9 cellular contexts compared by ENCODE assay signal in genomic region chr17:7852262-7852670, GRCh38. TPM values are rescaled to one million over a fixed set of nuclear protein-coding genes. Genes with fewer than 3 reads are reported as not detected.
DNase-seq lines count a peak whose midpoint lies in the region; ATAC-seq and TF ChIP-seq lines count a peak whose summit lies in the region.
"Had no signal": no experiment of that assay in that cellular context is flagged by ENCODE, and none has a peak within 500 bp of the region (broad histone marks: within the 10 kb centered on the region; RNA-seq: fewer than 3 reads in every experiment).

No MANE protein-coding gene starts in this region.

- H3K9me3 ChIP-seq in heart left ventricle (no peaks in the 10 kb centered on the region), right atrium auricular region (no peaks in the 10 kb centered on the region), iPS-15b (ENCODE audit: control insufficient read depth, insufficient read depth, low read length) (no peaks in the 10 kb centered on the region), stomach (no peaks in the 10 kb centered on the region)
- H3K9me3 ChIP-seq: prostate gland had no signal

- no peak overlapping the region for H3K4me3 Mint-ChIP-seq in activated CD4-positive, alpha-beta T cell treated with anti-CD3 and anti-CD28 coated beads, Interleukin-2, amount 10 ng/mL, durations not matched to agents 7 days and 5 days

- H3K27ac Mint-ChIP-seq in activated CD4-positive, alpha-beta T cell treated with anti-CD3 and anti-CD28 coated beads, Interleukin-2, amount 10 ng/mL, durations not matched to agents 7 days and 5 days, result peak overlapping the region; percentile 83

- peaks cover 22% of the 10 kb centered on the region for H3K4me1 Mint-ChIP-seq in activated CD4-positive, alpha-beta T cell treated with anti-CD3 and anti-CD28 coated beads, Interleukin-2, amount 10 ng/mL, durations not matched to agents 7 days and 5 days

- no peak for TF ChIP-seq CTCF in heart left ventricle (IDR thresholded peaks at IDR 0.05)
- TF ChIP-seq CTCF in right atrium auricular region (IDR thresholded peaks at IDR 0.05), result no peak
- no peak for TF ChIP-seq CTCF in stomach (IDR thresholded peaks at IDR 0.05)

- H3K4me1 ChIP-seq in heart left ventricle (peaks cover 0 to 43% (median 26%) of the 10 kb centered on the region in 12 donors), right atrium auricular region (peaks cover 0 to 36% of the 10 kb centered on the region in 2 donors), iPS-15b (ENCODE audit: control insufficient read depth, insufficient read depth, low read length) (peaks cover 4% of the 10 kb centered on the region), stomach (peaks cover 29 to 57% (median 41%) of the 10 kb centered on the region in 4 donors)

- CTCF ChIA-PET in activated CD4-positive, alpha-beta T cell treated with anti-CD3 and anti-CD28 coated beads, Interleukin-2, amount 10 ng/mL, durations not matched to agents 7 days and 5 days (lab: Charles Lee), result no interaction called here

- POLR2A ChIA-PET in activated CD4-positive, alpha-beta T cell treated with anti-CD3 and anti-CD28 coated beads, Interleukin-2, amount 10 ng/mL, durations not matched to agents 7 days and 5 days (lab: Charles Lee), result no interaction called here

- peak in 1 of 5 donors; percentile 31 for DNase-seq in heart left ventricle
- DNase-seq in right atrium auricular region (ENCODE audit: low spot score), result no peak
- no peak for DNase-seq in activated CD4-positive, alpha-beta T cell treated with anti-CD3 and anti-CD28 coated beads, Interleukin-2, amount 10 ng/mL, durations not matched to agents 7 days and 5 days
- DNase-seq in stomach, result no peak
- no peak for DNase-seq in NCI-H1930 (lab: John Stamatoyannopoulos, UW)
- no peak for DNase-seq in RKO (ENCODE audit: low spot score)

- no peak overlapping the region for H3K9ac ChIP-seq in iPS-15b (ENCODE audit: low read depth, low read length)

- no peaks in the 10 kb centered on the region for H3K9me3 Mint-ChIP-seq in activated CD4-positive, alpha-beta T cell treated with anti-CD3 and anti-CD28 coated beads, Interleukin-2, amount 10 ng/mL, durations not matched to agents 7 days and 5 days

- peaks cover 3 to 67% (median 59%) of the 10 kb centered on the region in 9 donors for H3K36me3 ChIP-seq in heart left ventricle
- H3K36me3 ChIP-seq in right atrium auricular region, result peaks cover 61% of the 10 kb centered on the region
- H3K36me3 ChIP-seq in iPS-15b (ENCODE audit: control insufficient read depth, insufficient read depth, low read length), result peaks cover 9% of the 10 kb centered on the region
- H3K36me3 ChIP-seq in stomach, result peaks cover 62 to 84% (median 71%) of the 10 kb centered on the region in 4 donors

- ATAC-seq in heart left ventricle (no peak), GM19035 (IDR thresholded peaks at IDR 0.05; ENCODE audit: unreplicated experiment) (no peak)

- H3K27ac ChIP-seq in heart left ventricle (peak overlapping the region in 8 of 12 donors; percentile 17 to 91 (median 37)), right atrium auricular region (peak overlapping the region in 1 of 2 donors; percentile 57), stomach (peak overlapping the region in 3 of 5 donors; percentile 34 to 49 (median 42))

- peak overlapping the region in 2 of 12 donors; percentile 16 to 19 for H3K4me3 ChIP-seq in heart left ventricle
- peak overlapping the region in 1 of 2 donors; percentile 6 for H3K4me3 ChIP-seq in right atrium auricular region
- H3K4me3 ChIP-seq in iPS-15b (ENCODE audit: low read depth, low read length), result peak overlapping the region; percentile 30
- H3K4me3 ChIP-seq in stomach, result peak overlapping the region in 1 of 4 donors; percentile 26
- H3K4me3 ChIP-seq: prostate gland had no signal

- H3K27me3 Mint-ChIP-seq in activated CD4-positive, alpha-beta T cell treated with anti-CD3 and anti-CD28 coated beads, Interleukin-2, amount 10 ng/mL, durations not matched to agents 7 days and 5 days, result no peaks in the 10 kb centered on the region

- 51 to 64% (median 57%) methylated on average over 10 to 20 of the region's 20 CpGs for WGBS in heart left ventricle, 4 donors
- 50 to 67% (median 55%) methylated on average over 13 to 20 of the region's 20 CpGs for WGBS in stomach, 5 donors

- H3K27me3 ChIP-seq in heart left ventricle, result no peaks in the 10 kb centered on the region
- no peaks in the 10 kb centered on the region for H3K27me3 ChIP-seq in right atrium auricular region
- peaks cover 52% of the 10 kb centered on the region for H3K27me3 ChIP-seq in iPS-15b (ENCODE audit: control insufficient read depth, insufficient read depth, low read length)
- H3K27me3 ChIP-seq in stomach, result no peaks in the 10 kb centered on the region

- TF ChIP-seq EP300 in stomach (IDR thresholded peaks at IDR 0.05), result no peak

- no peak for TF ChIP-seq POLR2A in heart left ventricle (IDR thresholded peaks at IDR 0.05)
- TF ChIP-seq POLR2A in stomach (IDR thresholded peaks at IDR 0.05), result no peak

- peaks cover 6% of the 10 kb centered on the region for H3K36me3 Mint-ChIP-seq in activated CD4-positive, alpha-beta T cell treated with anti-CD3 and anti-CD28 coated beads, Interleukin-2, amount 10 ng/mL, durations not matched to agents 7 days and 5 days (ENCODE audit: low read depth)

- intact Hi-C loops in heart left ventricle (cut with DNase I) (loop anchor here (1.0 to 10.0 kb wide), 6 partner anchors 18 to 303 kb away; partner anchors contain the start of genes KDM6B (in 1 of the 10) and PER1 (in 1 of the 10)), stomach (cut with DNase I; ENCODE audit: low total_unique reads) (loop anchor here (10.0 kb wide), 1 partner anchor 107 kb away; no protein-coding TSS in a partner anchor)

RNA-seq across cellular contexts. Expression of gene TMEM88, which starts 2.6 kb away (rescaled TPM):
- total RNA-seq in heart left ventricle, result 100 to 1,000 TPM in 1 of 9 donors, 10 to 100 TPM in 8; 16.7 to 130 (median 27.0) TPM
- 100 to 1,000 TPM in 1 of 2 donors, 10 to 100 TPM in 1; 97.7 to 112 TPM for polyA plus RNA-seq in heart left ventricle
- 10 to 100 TPM; 42.5 to 53.2 TPM for total RNA-seq in right atrium auricular region
- total RNA-seq in activated CD4-positive, alpha-beta T cell treated with anti-CD3 and anti-CD28 coated beads, Interleukin-2, amount 10 ng/mL, durations not matched to agents 7 days and 5 days, result under 1 TPM; 0.55 to 0.87 TPM
- total RNA-seq in stomach, result 1 to 10 TPM in 3 of 5 donors, not detected in 2; 1.8 to 3.8 (median 3.5) TPM
- 10 to 100 TPM; 17.0 to 36.0 (median 17.4) TPM for polyA plus RNA-seq in stomach

RNA-seq across cellular contexts. Expression of gene NAA38, which starts 5.1 kb away (rescaled TPM):
- total RNA-seq in heart left ventricle (100 to 1,000 TPM in 1 of 9 donors, 10 to 100 TPM in 8; 60.9 to 141 (median 72.4) TPM), right atrium auricular region (10 to 100 TPM; 77.1 to 85.0 TPM), stomach (100 to 1,000 TPM in 2 of 5 donors, 10 to 100 TPM in 3; 42.0 to 281 (median 94.5) TPM)
- polyA plus RNA-seq in heart left ventricle (100 to 1,000 TPM in 1 of 2 donors, 10 to 100 TPM in 1; 75.2 to 179 TPM), stomach (100 to 1,000 TPM; 131 to 153 (median 151) TPM)
- total RNA-seq in activated CD4-positive, alpha-beta T cell treated with anti-CD3 and anti-CD28 coated beads, Interleukin-2, amount 10 ng/mL, durations not matched to agents 7 days and 5 days, result 10 to 100 TPM; 84.2 to 93.0 TPM

RNA-seq across cellular contexts. Expression of gene CYB5D1, which starts 5.5 kb away (rescaled TPM):
- total RNA-seq in heart left ventricle, result 10 to 100 TPM in 8 of 9 donors, 1 to 10 TPM in 1; 9.3 to 20.4 (median 16.6) TPM
- 10 to 100 TPM; 11.7 to 15.5 TPM for polyA plus RNA-seq in heart left ventricle
- total RNA-seq in right atrium auricular region, result 1 to 10 TPM; 5.1 to 6.8 TPM
- total RNA-seq in activated CD4-positive, alpha-beta T cell treated with anti-CD3 and anti-CD28 coated beads, Interleukin-2, amount 10 ng/mL, durations not matched to agents 7 days and 5 days, result 1 to 10 TPM; 8.2 to 9.0 TPM
- 10 to 100 TPM in 1 of 5 donors, 1 to 10 TPM in 3, not detected in 1; 1.8 to 12.0 (median 3.3) TPM for total RNA-seq in stomach
- polyA plus RNA-seq in stomach, result 1 to 10 TPM; 4.9 to 9.0 (median 5.3) TPM

RNA-seq across cellular contexts. Expression of gene KDM6B, which starts 18.2 kb away (rescaled TPM):
- total RNA-seq in heart left ventricle (10 to 100 TPM in 8 of 9 donors, 1 to 10 TPM in 1; 7.4 to 29.3 (median 24.8) TPM), right atrium auricular region (10 to 100 TPM; 11.0 to 11.1 TPM), stomach (10 to 100 TPM in 4 of 5 donors, 1 to 10 TPM in 1; 7.5 to 27.2 (median 12.9) TPM)
- polyA plus RNA-seq in heart left ventricle (10 to 100 TPM; 11.6 to 14.4 TPM), stomach (1 to 10 TPM; 4.6 to 9.6 (median 6.0) TPM)
- 10 to 100 TPM; 12.3 to 12.8 TPM for total RNA-seq in activated CD4-positive, alpha-beta T cell treated with anti-CD3 and anti-CD28 coated beads, Interleukin-2, amount 10 ng/mL, durations not matched to agents 7 days and 5 days

RNA-seq across cellular contexts. Expression of gene CHD3, which starts 36.3 kb away (rescaled TPM):
- total RNA-seq in heart left ventricle, result 10 to 100 TPM in 6 of 9 donors, 1 to 10 TPM in 3; 6.7 to 30.6 (median 13.6) TPM
- polyA plus RNA-seq in heart left ventricle, result 10 to 100 TPM; 17.5 to 17.9 TPM
- 10 to 100 TPM; 17.6 to 44.7 TPM for total RNA-seq in right atrium auricular region
- total RNA-seq in activated CD4-positive, alpha-beta T cell treated with anti-CD3 and anti-CD28 coated beads, Interleukin-2, amount 10 ng/mL, durations not matched to agents 7 days and 5 days, result 100 to 1,000 TPM; 216 to 223 TPM
- total RNA-seq in stomach, result 100 to 1,000 TPM in 1 of 5 donors, 10 to 100 TPM in 4; 43.0 to 190 (median 60.7) TPM
- polyA plus RNA-seq in stomach, result 10 to 100 TPM; 51.9 to 97.3 (median 69.1) TPM
